Comparison of ENCODE assay signal across 1 cellular context in the genomic region with DNA sequence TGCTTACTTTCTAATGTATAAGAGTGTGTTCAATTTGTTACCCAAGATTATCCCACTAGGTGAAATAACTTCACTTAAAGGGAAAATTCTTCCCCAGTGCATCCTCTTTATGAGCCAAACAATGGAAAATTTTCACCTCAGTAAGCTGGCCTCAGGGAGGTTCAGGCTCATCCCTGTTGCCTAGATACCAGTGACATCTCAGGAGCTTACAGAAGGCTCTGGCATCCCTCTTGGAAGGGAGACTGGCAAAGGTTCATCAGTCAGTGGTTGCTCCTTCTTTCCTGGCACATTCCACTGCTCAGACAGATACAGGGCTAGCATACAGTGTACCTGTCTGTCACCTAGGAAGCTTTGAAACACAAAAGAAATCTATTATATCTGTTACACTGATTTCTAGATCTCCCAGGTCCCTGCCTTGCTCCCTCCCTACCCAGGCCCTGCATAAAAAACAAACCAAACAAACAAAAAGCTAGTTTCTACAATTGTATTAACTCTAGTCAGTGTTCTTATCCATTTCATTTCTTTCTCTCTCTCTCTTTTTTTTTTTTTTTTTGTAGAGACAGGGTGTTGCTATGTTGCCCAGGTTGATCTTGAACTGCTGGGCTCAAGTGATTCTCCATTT.
TF ChIP-seq lines count a peak whose summit lies in the region.

No MANE protein-coding gene starts in this region.

TF ChIP-seq in HepG2, 621 proteins besides CTCF, POLR2A, EP300 and RAD21:
- no peak for TF ChIP-seq ERF (CRISPR knock-in tag; IDR thresholded peaks at IDR 0.05)
- 0 out of 2 replicates have a peak, but pooled peaks have one; percentile 19 for TF ChIP-seq SAP130 (CRISPR knock-in tag; IDR thresholded peaks at IDR 0.05; ENCODE audit: low read depth)
- peak; percentile 61 for TF ChIP-seq RFX3 (CRISPR knock-in tag; IDR thresholded peaks at IDR 0.05)
- peak; percentile 11 for TF ChIP-seq TEAD3 (CRISPR knock-in tag; optimal IDR thresholded peaks at IDR 0.05; ENCODE audit: borderline replicate concordance)
- no peak for TF ChIP-seq ZNF12 (CRISPR knock-in tag; IDR thresholded peaks at IDR 0.05)
- TF ChIP-seq RFX5 (IDR thresholded peaks at IDR 0.05; ENCODE audit: low read depth, low read length) = peak; percentile 75
TF ChIP-seq in HepG2: peak in this region for 4.
